1 cellular context compared by ENCODE assay signal in genomic region chr17:2336215-2337151, GRCh38.
A peak's percentile ranks its signal among the peaks of the same experiment; 100 is the strongest.
TF ChIP-seq lines count a peak whose summit lies in the region.

TSR1 (minus strand) TSS chr17:2336457; CDS start chr17:2336427, 30 bp downstream.

TF ChIP-seq in HEK293, 187 proteins besides CTCF, POLR2A, EP300 and RAD21 (continued from another document and continues in another):
- TF ChIP-seq ZNF488 (tag by site-specific recombination; IDR thresholded peaks at IDR 0.05) (no peak), HIC1 (tag by site-specific recombination; IDR thresholded peaks at IDR 0.05) (no peak), HOXD13 (CRISPR knock-in tag; IDR thresholded peaks at IDR 0.05; ENCODE audit: borderline replicate concordance) (no peak), ZNF621 (tag by site-specific recombination; IDR thresholded peaks at IDR 0.05) (no peak), ZNF629 (tag by site-specific recombination; IDR thresholded peaks at IDR 0.05) (peak; percentile 58; the same call in 1 of the 2 replicates), ZNF239 (tag by site-specific recombination; IDR thresholded peaks at IDR 0.05) (no peak), ZNF549 (tag by site-specific recombination; IDR thresholded peaks at IDR 0.05) (no peak), ZNF658 (tag by site-specific recombination; IDR thresholded peaks at IDR 0.05) (no peak), ZBTB26 (tag by site-specific recombination; optimal IDR thresholded peaks at IDR 0.05) (peak; percentile 58), ZNF747 (tag by site-specific recombination; IDR thresholded peaks at IDR 0.05) (no peak), ZNF354C (tag by site-specific recombination; IDR thresholded peaks at IDR 0.05; ENCODE audit: borderline replicate concordance, low read depth) (no peak), ZNF560 (tag by site-specific recombination; IDR thresholded peaks at IDR 0.05; ENCODE audit: borderline replicate concordance) (no peak), YY2 (tag by site-specific recombination; IDR thresholded peaks at IDR 0.05) (peak; percentile 98), BCL11B (tag by site-specific recombination; IDR thresholded peaks at IDR 0.05; ENCODE audit: low read depth) (no peak), ZNF624 (tag by site-specific recombination; IDR thresholded peaks at IDR 0.05) (no peak), ZNF677 (tag by site-specific recombination; IDR thresholded peaks at IDR 0.05) (no peak), ZNF521 (tag by site-specific recombination; IDR thresholded peaks at IDR 0.05) (no peak), HOXA7 (CRISPR knock-in tag; IDR thresholded peaks at IDR 0.05; ENCODE audit: borderline replicate concordance) (no peak), ZNF423 (tag by site-specific recombination; IDR thresholded peaks at IDR 0.05) (no peak; the same call in 1 of the 2 replicates), ZNF514 (tag by site-specific recombination; IDR thresholded peaks at IDR 0.05) (no peak), ZNF837 (tag by site-specific recombination; IDR thresholded peaks at IDR 0.05) (0 out of 2 replicates have a peak, but pooled peaks have one; percentile 77), GLI4 (tag by site-specific recombination; IDR thresholded peaks at IDR 0.05) (no peak), ZNF211 (tag by site-specific recombination; IDR thresholded peaks at IDR 0.05; ENCODE audit: low read depth) (no peak), ZNF19 (tag by site-specific recombination; IDR thresholded peaks at IDR 0.05; ENCODE audit: low read depth) (no peak), ZBTB20 (tag by site-specific recombination; IDR thresholded peaks at IDR 0.05) (peak; percentile 62), SETDB1 (IDR thresholded peaks at IDR 0.05; ENCODE audit: insufficient read length, low read length) (peak; percentile 15), ZNF830 (tag by site-specific recombination; IDR thresholded peaks at IDR 0.05; ENCODE audit: low read depth) (no peak), ZNF23 (tag by site-specific recombination; IDR thresholded peaks at IDR 0.05; ENCODE audit: borderline replicate concordance) (no peak), ZNF292 (tag by site-specific recombination; IDR thresholded peaks at IDR 0.05; ENCODE audit: borderline replicate concordance, low read depth) (no peak), ZNF169 (tag by site-specific recombination; IDR thresholded peaks at IDR 0.05) (no peak), ZFP3 (tag by site-specific recombination; IDR thresholded peaks at IDR 0.05; ENCODE audit: low read depth) (no peak), ZNF2 (tag by site-specific recombination; IDR thresholded peaks at IDR 0.05) (peak; percentile 82), ZNF544 (tag by site-specific recombination; IDR thresholded peaks at IDR 0.05) (no peak), ZNF530 (tag by site-specific recombination; IDR thresholded peaks at IDR 0.05; ENCODE audit: low read depth) (no peak), ZNF362 (tag by site-specific recombination; IDR thresholded peaks at IDR 0.05) (no peak), ZFP37 (tag by site-specific recombination; IDR thresholded peaks at IDR 0.05) (peak; percentile 50; the same call in 1 of the 2 replicates), ZFHX2 (tag by site-specific recombination; conservative IDR thresholded peaks at IDR 0.05) (peak; percentile 62), PRDM4 (tag by site-specific recombination; IDR thresholded peaks at IDR 0.05) (no peak; the same call in 1 of the 2 replicates), ZNF202 (tag by site-specific recombination; IDR thresholded peaks at IDR 0.05; ENCODE audit: borderline replicate concordance) (no peak), KLF8 (tag by site-specific recombination; IDR thresholded peaks at IDR 0.05) (0 out of 2 replicates have a peak, but pooled peaks have one; percentile 76), ZNF112 (tag by site-specific recombination; IDR thresholded peaks at IDR 0.05) (no peak), PRDM10 (tag by site-specific recombination; IDR thresholded peaks at IDR 0.05) (peak; percentile 79), ZNF148 (tag by site-specific recombination; IDR thresholded peaks at IDR 0.05; ENCODE audit: borderline replicate concordance) (no peak), ZNF140 (tag by site-specific recombination; IDR thresholded peaks at IDR 0.05) (no peak), ZNF561 (tag by site-specific recombination; IDR thresholded peaks at IDR 0.05; ENCODE audit: borderline replicate concordance) (0 out of 2 replicates have a peak, but pooled peaks have one; percentile 29), ZNF610 (tag by site-specific recombination; IDR thresholded peaks at IDR 0.05; ENCODE audit: borderline replicate concordance) (no peak; the same call in none of the 2 replicates)
- TF ChIP-seq, protein P1, sequence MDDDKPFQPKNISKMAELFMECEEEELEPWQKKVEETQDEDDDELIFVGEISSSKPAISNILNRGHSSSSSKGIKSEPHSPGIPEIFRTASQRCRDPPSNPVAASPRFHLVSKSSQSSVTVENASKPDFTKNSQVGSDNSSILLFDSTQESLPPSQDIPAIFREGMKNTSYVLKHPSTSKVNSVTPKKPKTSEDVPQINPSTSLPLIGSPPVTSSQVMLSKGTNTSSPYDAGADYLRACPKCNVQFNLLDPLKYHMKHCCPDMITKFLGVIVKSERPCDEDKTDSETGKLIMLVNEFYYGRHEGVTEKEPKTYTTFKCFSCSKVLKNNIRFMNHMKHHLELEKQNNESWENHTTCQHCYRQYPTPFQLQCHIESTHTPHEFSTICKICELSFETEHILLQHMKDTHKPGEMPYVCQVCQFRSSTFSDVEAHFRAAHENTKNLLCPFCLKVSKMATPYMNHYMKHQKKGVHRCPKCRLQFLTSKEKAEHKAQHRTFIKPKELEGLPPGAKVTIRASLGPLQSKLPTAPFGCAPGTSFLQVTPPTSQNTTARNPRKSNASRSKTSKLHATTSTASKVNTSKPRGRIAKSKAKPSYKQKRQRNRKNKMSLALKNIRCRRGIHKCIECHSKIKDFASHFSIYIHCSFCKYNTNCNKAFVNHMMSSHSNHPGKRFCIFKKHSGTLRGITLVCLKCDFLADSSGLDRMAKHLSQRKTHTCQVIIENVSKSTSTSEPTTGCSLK (tag by site-specific recombination; IDR thresholded peaks at IDR 0.05) = no peak
- TF ChIP-seq, protein P2, sequence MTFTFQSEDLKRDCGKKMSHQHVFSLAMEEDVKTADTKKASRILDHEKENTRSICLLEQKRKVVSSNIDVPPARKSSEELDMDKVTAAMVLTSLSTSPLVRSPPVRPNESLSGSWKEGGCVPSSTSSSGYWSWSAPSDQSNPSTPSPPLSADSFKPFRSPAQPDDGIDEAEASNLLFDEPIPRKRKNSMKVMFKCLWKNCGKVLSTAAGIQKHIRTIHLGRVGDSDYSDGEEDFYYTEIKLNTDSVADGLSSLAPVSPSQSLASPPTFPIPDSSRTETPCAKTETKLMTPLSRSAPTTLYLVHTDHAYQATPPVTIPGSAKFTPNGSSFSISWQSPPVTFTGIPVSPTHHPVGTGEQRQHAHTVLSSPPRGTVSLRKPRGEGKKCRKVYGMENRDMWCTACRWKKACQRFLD (tag by site-specific recombination; IDR thresholded peaks at IDR 0.05) = no peak
